ENCODE assay signal across 1 cellular context in genomic region chr17:44911133-44912001, GRCh38.
TF ChIP-seq lines count a peak whose summit lies in the region.

No MANE protein-coding gene starts in this region.

TF ChIP-seq in HepG2, 621 proteins besides CTCF, POLR2A, EP300 and RAD21 (continued from another document):
- TF ChIP-seq ZNF512B (CRISPR knock-in tag; IDR thresholded peaks at IDR 0.05; ENCODE audit: borderline replicate concordance) (no peak), LRRFIP1 (CRISPR knock-in tag; conservative IDR thresholded peaks at IDR 0.05) (no peak), TEAD3 (CRISPR knock-in tag; optimal IDR thresholded peaks at IDR 0.05; ENCODE audit: borderline replicate concordance) (peak; percentile 42), HDAC6 (IDR thresholded peaks at IDR 0.05; ENCODE audit: low read depth, low read length) (no peak), RARG (CRISPR knock-in tag; IDR thresholded peaks at IDR 0.05; ENCODE audit: low read depth) (no peak), ZBTB14 (CRISPR knock-in tag; IDR thresholded peaks at IDR 0.05) (no peak), ZNF264 (CRISPR knock-in tag; IDR thresholded peaks at IDR 0.05) (no peak), ZNF597 (CRISPR knock-in tag; IDR thresholded peaks at IDR 0.05) (no peak), ARHGAP35 (CRISPR knock-in tag; IDR thresholded peaks at IDR 0.05; ENCODE audit: borderline replicate concordance) (peak; percentile 63; the same call in 1 of the 2 replicates), TERF1 (CRISPR knock-in tag; IDR thresholded peaks at IDR 0.05) (no peak), MYNN (CRISPR knock-in tag; IDR thresholded peaks at IDR 0.05; ENCODE audit: low read depth) (no peak), HOMEZ (CRISPR knock-in tag; IDR thresholded peaks at IDR 0.05; ENCODE audit: low read depth) (no peak), ZFP82 (CRISPR knock-in tag; IDR thresholded peaks at IDR 0.05; ENCODE audit: borderline replicate concordance) (no peak), FOXK2 (IDR thresholded peaks at IDR 0.05) (no peak), ZNF180 (CRISPR knock-in tag; IDR thresholded peaks at IDR 0.05; ENCODE audit: borderline replicate concordance, low read depth) (no peak), ZBTB37 (CRISPR knock-in tag; IDR thresholded peaks at IDR 0.05) (no peak), PLRG1 (conservative IDR thresholded peaks at IDR 0.05) (no peak), ZC3H13 (CRISPR knock-in tag; IDR thresholded peaks at IDR 0.05) (peak; percentile 63; the same call in 1 of the 2 replicates), UBTF (CRISPR knock-in tag; IDR thresholded peaks at IDR 0.05) (peak; percentile 60; the same call in 1 of the 2 replicates), ZNF776 (CRISPR knock-in tag; IDR thresholded peaks at IDR 0.05) (0 out of 2 replicates have a peak, but pooled peaks have one; percentile 20), NR2F6 (IDR thresholded peaks at IDR 0.05) (peak; percentile 23; the same call in 1 of the 2 replicates), NR2F6 (CRISPR knock-in tag; IDR thresholded peaks at IDR 0.05) (peak; percentile 88), ZNF274 (CRISPR knock-in tag; IDR thresholded peaks at IDR 0.05) (no peak), KDM6A (CRISPR knock-in tag; IDR thresholded peaks at IDR 0.05; ENCODE audit: low read depth) (no peak), JDP2 (CRISPR knock-in tag; IDR thresholded peaks at IDR 0.05; ENCODE audit: borderline replicate concordance) (no peak), ZNF629 (CRISPR knock-in tag; conservative IDR thresholded peaks at IDR 0.05) (no peak)
